12 cellular contexts compared by ENCODE assay signal in genomic region chr10:88883443-88883799, GRCh38. TPM values are rescaled to one million over a fixed set of nuclear protein-coding genes. Genes with fewer than 3 reads are reported as not detected.
DNase-seq lines count a peak whose midpoint lies in the region; ATAC-seq and TF ChIP-seq lines count a peak whose summit lies in the region.
"Had no signal": no experiment of that assay in that cellular context is flagged by ENCODE, and none has a peak within 500 bp of the region (broad histone marks: within the 10 kb centered on the region; RNA-seq: fewer than 3 reads in every experiment).

No MANE protein-coding gene starts in this region.

- no peak for ATAC-seq in activated naive CD8-positive, alpha-beta T cell treated with anti-CD3 and anti-CD28 coated beads, Interleukin-2, amount 50 U/mL, for 24 hours
- ATAC-seq in natural killer cell treated with Interleukin-12 subunit alpha and Interleukin-12 subunit beta and Interleukin-15 and Interleukin-18, amount 100 ng/mL, for 72 hours, result no peak
- ATAC-seq: pancreas had no signal

- H3K4me1 Mint-ChIP-seq in T-helper 1 cell treated with Interleukin-12 subunit alpha and Interleukin-12 subunit beta and Interleukin-4 antibody, amounts not matched to agents 30 μg/mL and 1 μg/mL, for 36 hours (ENCODE audit: low read depth), result peaks cover 61% of the 10 kb centered on the region
- H3K4me1 Mint-ChIP-seq in activated naive CD8-positive, alpha-beta T cell treated with anti-CD3 and anti-CD28 coated beads, Interleukin-2, amount 50 U/mL, for 24 hours, result peaks cover 84% of the 10 kb centered on the region
- peaks cover 40 to 70% of the 10 kb centered on the region in 2 donors for H3K4me1 Mint-ChIP-seq in natural killer cell treated with Interleukin-12 subunit alpha and Interleukin-12 subunit beta and Interleukin-15 and Interleukin-18, amount 100 ng/mL, for 72 hours (ENCODE audit: low read depth in 2 of 2)

- H3K4me3 Mint-ChIP-seq in T-helper 1 cell treated with Interleukin-12 subunit alpha and Interleukin-12 subunit beta and Interleukin-4 antibody, amounts not matched to agents 30 μg/mL and 1 μg/mL, for 36 hours, result peak overlapping the region; percentile 98
- peak overlapping the region; percentile 72 for H3K4me3 Mint-ChIP-seq in activated naive CD8-positive, alpha-beta T cell treated with anti-CD3 and anti-CD28 coated beads, Interleukin-2, amount 50 U/mL, for 24 hours
- peak overlapping the region; percentile 92 for H3K4me3 Mint-ChIP-seq in natural killer cell treated with Interleukin-12 subunit alpha and Interleukin-12 subunit beta and Interleukin-15 and Interleukin-18, amount 100 ng/mL, for 72 hours

- DNase-seq in T-helper 1 cell (no peak), NCI-H526 (lab: John Stamatoyannopoulos, UW) (peak; percentile 83), NCI-H69 (lab: John Stamatoyannopoulos, UW) (no peak), MM.1S (no peak), substantia nigra (lab: John Stamatoyannopoulos, UW) (no peak)
- no peak for DNase-seq in activated naive CD8-positive, alpha-beta T cell treated with anti-CD3 and anti-CD28 coated beads, Interleukin-2, amount 50 U/mL, for 24 hours
- DNase-seq in natural killer cell treated with Interleukin-12 subunit alpha and Interleukin-12 subunit beta and Interleukin-15 and Interleukin-18, amount 100 ng/mL, for 72 hours (ENCODE audit: low spot score), result no peak
- DNase-seq: GDM1, NCI-H2171, pancreas, upper lobe of left lung had no signal

- no peaks in the 10 kb centered on the region for H4K20me1 ChIP-seq in MM.1S (ENCODE audit: insufficient read depth, low read length)

- peaks cover 22% of the 10 kb centered on the region for H3F3A ChIP-seq in MM.1S (ENCODE audit: insufficient read depth, low read length)

- H3K27ac ChIP-seq in MM.1S (ENCODE audit: low read length) (no peak overlapping the region), substantia nigra (ENCODE audit: low read depth, low read length, poor library complexity, severe bottlenecking) (no peak overlapping the region)
- H3K27ac ChIP-seq: pancreas had no signal

- H3K36me3 ChIP-seq in MM.1S (replicated peaks; ENCODE audit: insufficient read depth, low read length), result no peaks in the 10 kb centered on the region
- H3K36me3 ChIP-seq: pancreas, upper lobe of left lung had no signal

- H3K4me2 ChIP-seq in MM.1S (ENCODE audit: low read depth, low read length), result no peak overlapping the region

- H3K9me2 ChIP-seq in MM.1S (replicated peaks; ENCODE audit: insufficient read depth, low read length), result no peaks in the 10 kb centered on the region

- peaks cover 37% of the 10 kb centered on the region for H3K36me3 Mint-ChIP-seq in T-helper 1 cell treated with Interleukin-12 subunit alpha and Interleukin-12 subunit beta and Interleukin-4 antibody, amounts not matched to agents 30 μg/mL and 1 μg/mL, for 36 hours (ENCODE audit: low read depth)
- peaks cover 23% of the 10 kb centered on the region for H3K36me3 Mint-ChIP-seq in activated naive CD8-positive, alpha-beta T cell treated with anti-CD3 and anti-CD28 coated beads, Interleukin-2, amount 50 U/mL, for 24 hours (ENCODE audit: low read depth)
- H3K36me3 Mint-ChIP-seq in natural killer cell treated with Interleukin-12 subunit alpha and Interleukin-12 subunit beta and Interleukin-15 and Interleukin-18, amount 100 ng/mL, for 72 hours, result no peaks in the 10 kb centered on the region

- no peak overlapping the region for H2AFZ ChIP-seq in MM.1S (ENCODE audit: low read length)

- H3K4me3 ChIP-seq in MM.1S (ENCODE audit: low read length), result no peak overlapping the region
- H3K4me3 ChIP-seq: pancreas, upper lobe of left lung had no signal

- H3K27me3 ChIP-seq in MM.1S (replicated peaks; ENCODE audit: insufficient read depth, low read length), result no peaks in the 10 kb centered on the region
- H3K27me3 ChIP-seq: pancreas, upper lobe of left lung had no signal

- no peak for TF ChIP-seq CTCF in MM.1S (IDR thresholded peaks at IDR 0.05; ENCODE audit: low read length)

- no peak overlapping the region for H3K9ac ChIP-seq in MM.1S (ENCODE audit: low read length)

- no peaks in the 10 kb centered on the region for H3K9me3 Mint-ChIP-seq in T-helper 1 cell treated with Interleukin-12 subunit alpha and Interleukin-12 subunit beta and Interleukin-4 antibody, amounts not matched to agents 30 μg/mL and 1 μg/mL, for 36 hours
- H3K9me3 Mint-ChIP-seq in activated naive CD8-positive, alpha-beta T cell treated with anti-CD3 and anti-CD28 coated beads, Interleukin-2, amount 50 U/mL, for 24 hours, result no peaks in the 10 kb centered on the region
- H3K9me3 Mint-ChIP-seq in natural killer cell treated with Interleukin-12 subunit alpha and Interleukin-12 subunit beta and Interleukin-15 and Interleukin-18, amount 100 ng/mL, for 72 hours, result no peaks in the 10 kb centered on the region

- no peaks in the 10 kb centered on the region for H3K27me3 Mint-ChIP-seq in T-helper 1 cell treated with Interleukin-12 subunit alpha and Interleukin-12 subunit beta and Interleukin-4 antibody, amounts not matched to agents 30 μg/mL and 1 μg/mL, for 36 hours (ENCODE audit: low read depth)
- no peaks in the 10 kb centered on the region for H3K27me3 Mint-ChIP-seq in activated naive CD8-positive, alpha-beta T cell treated with anti-CD3 and anti-CD28 coated beads, Interleukin-2, amount 50 U/mL, for 24 hours
- no peaks in the 10 kb centered on the region for H3K27me3 Mint-ChIP-seq in natural killer cell treated with Interleukin-12 subunit alpha and Interleukin-12 subunit beta and Interleukin-15 and Interleukin-18, amount 100 ng/mL, for 72 hours

- peaks cover 20% of the 10 kb centered on the region; the same call in 1 of the 2 replicates for H3K4me1 ChIP-seq in MM.1S (ENCODE audit: low read length)

- H3K9me3 ChIP-seq in MM.1S (replicated peaks; ENCODE audit: insufficient read depth, low read length), result no peaks in the 10 kb centered on the region
- H3K9me3 ChIP-seq: pancreas, upper lobe of left lung had no signal

- peak overlapping the region; percentile 65 for H3K27ac Mint-ChIP-seq in T-helper 1 cell treated with Interleukin-12 subunit alpha and Interleukin-12 subunit beta and Interleukin-4 antibody, amounts not matched to agents 30 μg/mL and 1 μg/mL, for 36 hours
- H3K27ac Mint-ChIP-seq in activated naive CD8-positive, alpha-beta T cell treated with anti-CD3 and anti-CD28 coated beads, Interleukin-2, amount 50 U/mL, for 24 hours, result peak overlapping the region; percentile 67
- H3K27ac Mint-ChIP-seq in natural killer cell treated with Interleukin-12 subunit alpha and Interleukin-12 subunit beta and Interleukin-15 and Interleukin-18, amount 100 ng/mL, for 72 hours, result peak overlapping the region; percentile 90 to 97

- H3K79me2 ChIP-seq in MM.1S (ENCODE audit: low read length), result peaks cover 9% of the 10 kb centered on the region; the same call in 1 of the 2 replicates

RNA-seq across cellular contexts. Expression of gene STAMBPL1, which starts 3.4 kb away (rescaled TPM):
- total RNA-seq in natural killer cell treated with Interleukin-12 subunit alpha and Interleukin-12 subunit beta and Interleukin-15 and Interleukin-18, amount 100 ng/mL, for 72 hours, result 10 to 100 TPM; 21.0 to 37.6 TPM

RNA-seq across cellular contexts. Expression of gene ANKRD22, which starts 31.8 kb away (rescaled TPM):
- under 1 TPM; 0.29 to 0.73 TPM for total RNA-seq in natural killer cell treated with Interleukin-12 subunit alpha and Interleukin-12 subunit beta and Interleukin-15 and Interleukin-18, amount 100 ng/mL, for 72 hours

Comparison
In these comparisons a context has a peak if more than half of its experiments do, and no peak if none do; other contexts are left out.
1. DNase-seq: peak in NCI-H526 (2 of 2); none in T-helper 1 cell (0 of 5), activated naive CD8-positive, alpha-beta T cell treated with anti-CD3 and anti-CD28 coated beads, Interleukin-2, amount 50 U/mL, for 24 hours (single experiment), natural killer cell treated with Interleukin-12 subunit alpha and Interleukin-12 subunit beta and Interleukin-15 and Interleukin-18, amount 100 ng/mL, for 72 hours (single experiment), NCI-H69 (single experiment), MM.1S (single experiment) and substantia nigra (0 of 49).
2. Peak in every context shown above with its lines, with median percentiles within 50 percentile points of each other: H3K27ac Mint-ChIP-seq and H3K4me3 Mint-ChIP-seq.